2 cellular contexts compared by ENCODE assay signal in genomic region chr4:2811830-2812599, GRCh38.
A peak's percentile ranks its signal among the peaks of the same experiment; 100 is the strongest.
TF ChIP-seq lines count a peak whose summit lies in the region.

No MANE protein-coding gene starts in this region.

TF ChIP-seq in HCT116, 20 proteins besides CTCF, POLR2A, EP300 and RAD21 (continued from another document):
- TF ChIP-seq, protein P1, sequence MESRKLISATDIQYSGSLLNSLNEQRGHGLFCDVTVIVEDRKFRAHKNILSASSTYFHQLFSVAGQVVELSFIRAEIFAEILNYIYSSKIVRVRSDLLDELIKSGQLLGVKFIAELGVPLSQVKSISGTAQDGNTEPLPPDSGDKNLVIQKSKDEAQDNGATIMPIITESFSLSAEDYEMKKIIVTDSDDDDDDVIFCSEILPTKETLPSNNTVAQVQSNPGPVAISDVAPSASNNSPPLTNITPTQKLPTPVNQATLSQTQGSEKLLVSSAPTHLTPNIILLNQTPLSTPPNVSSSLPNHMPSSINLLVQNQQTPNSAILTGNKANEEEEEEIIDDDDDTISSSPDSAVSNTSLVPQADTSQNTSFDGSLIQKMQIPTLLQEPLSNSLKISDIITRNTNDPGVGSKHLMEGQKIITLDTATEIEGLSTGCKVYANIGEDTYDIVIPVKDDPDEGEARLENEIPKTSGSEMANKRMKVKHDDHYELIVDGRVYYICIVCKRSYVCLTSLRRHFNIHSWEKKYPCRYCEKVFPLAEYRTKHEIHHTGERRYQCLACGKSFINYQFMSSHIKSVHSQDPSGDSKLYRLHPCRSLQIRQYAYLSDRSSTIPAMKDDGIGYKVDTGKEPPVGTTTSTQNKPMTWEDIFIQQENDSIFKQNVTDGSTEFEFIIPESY (IDR thresholded peaks at IDR 0.05; ENCODE audit: extremely low read depth, insufficient replicate concordance, low read length): no peak
- TF ChIP-seq FOSL1 (IDR thresholded peaks at IDR 0.05; ENCODE audit: low read depth) (no peak), SRF (IDR thresholded peaks at IDR 0.05; ENCODE audit: low read depth) (no peak), EZH2 (IDR thresholded peaks at IDR 0.05) (no peak), ATF3 (IDR thresholded peaks at IDR 0.05) (no peak), ELF1 (IDR thresholded peaks at IDR 0.05; ENCODE audit: borderline replicate concordance, low read depth) (no peak), EZH2phosphoT487 (IDR thresholded peaks at IDR 0.05; ENCODE audit: borderline replicate concordance) (no peak), ZNF274 (IDR thresholded peaks at IDR 0.05; ENCODE audit: low read depth, low read length) (no peak), SIN3A (IDR thresholded peaks at IDR 0.05; ENCODE audit: low read depth) (no peak), YY1 (IDR thresholded peaks at IDR 0.05; ENCODE audit: extremely low read depth, insufficient replicate concordance, low read depth, low read length) (no peak)
- TF ChIP-seq, protein P2, sequence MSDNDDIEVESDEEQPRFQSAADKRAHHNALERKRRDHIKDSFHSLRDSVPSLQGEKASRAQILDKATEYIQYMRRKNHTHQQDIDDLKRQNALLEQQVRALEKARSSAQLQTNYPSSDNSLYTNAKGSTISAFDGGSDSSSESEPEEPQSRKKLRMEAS (IDR thresholded peaks at IDR 0.05): no peak
TF ChIP-seq in HCT116: peak in this region for 2.

TF ChIP-seq in WTC11, 78 proteins besides CTCF, POLR2A, EP300 and RAD21 (continued from another document):
- TF ChIP-seq, protein P3, sequence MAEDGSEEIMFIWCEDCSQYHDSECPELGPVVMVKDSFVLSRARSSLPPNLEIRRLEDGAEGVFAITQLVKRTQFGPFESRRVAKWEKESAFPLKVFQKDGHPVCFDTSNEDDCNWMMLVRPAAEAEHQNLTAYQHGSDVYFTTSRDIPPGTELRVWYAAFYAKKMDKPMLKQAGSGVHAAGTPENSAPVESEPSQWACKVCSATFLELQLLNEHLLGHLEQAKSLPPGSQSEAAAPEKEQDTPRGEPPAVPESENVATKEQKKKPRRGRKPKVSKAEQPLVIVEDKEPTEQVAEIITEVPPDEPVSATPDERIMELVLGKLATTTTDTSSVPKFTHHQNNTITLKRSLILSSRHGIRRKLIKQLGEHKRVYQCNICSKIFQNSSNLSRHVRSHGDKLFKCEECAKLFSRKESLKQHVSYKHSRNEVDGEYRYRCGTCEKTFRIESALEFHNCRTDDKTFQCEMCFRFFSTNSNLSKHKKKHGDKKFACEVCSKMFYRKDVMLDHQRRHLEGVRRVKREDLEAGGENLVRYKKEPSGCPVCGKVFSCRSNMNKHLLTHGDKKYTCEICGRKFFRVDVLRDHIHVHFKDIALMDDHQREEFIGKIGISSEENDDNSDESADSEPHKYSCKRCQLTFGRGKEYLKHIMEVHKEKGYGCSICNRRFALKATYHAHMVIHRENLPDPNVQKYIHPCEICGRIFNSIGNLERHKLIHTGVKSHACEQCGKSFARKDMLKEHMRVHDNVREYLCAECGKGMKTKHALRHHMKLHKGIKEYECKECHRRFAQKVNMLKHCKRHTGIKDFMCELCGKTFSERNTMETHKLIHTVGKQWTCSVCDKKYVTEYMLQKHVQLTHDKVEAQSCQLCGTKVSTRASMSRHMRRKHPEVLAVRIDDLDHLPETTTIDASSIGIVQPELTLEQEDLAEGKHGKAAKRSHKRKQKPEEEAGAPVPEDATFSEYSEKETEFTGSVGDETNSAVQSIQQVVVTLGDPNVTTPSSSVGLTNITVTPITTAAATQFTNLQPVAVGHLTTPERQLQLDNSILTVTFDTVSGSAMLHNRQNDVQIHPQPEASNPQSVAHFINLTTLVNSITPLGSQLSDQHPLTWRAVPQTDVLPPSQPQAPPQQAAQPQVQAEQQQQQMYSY (CRISPR knock-in tag; IDR thresholded peaks at IDR 0.05): peak; percentile 97
- TF ChIP-seq MXD4 (CRISPR knock-in tag; IDR thresholded peaks at IDR 0.05; ENCODE audit: borderline replicate concordance) (no peak), GABPB1 (CRISPR knock-in tag; IDR thresholded peaks at IDR 0.05) (no peak), NFATC4 (CRISPR knock-in tag; IDR thresholded peaks at IDR 0.05) (no peak), TP53 (CRISPR knock-in tag; IDR thresholded peaks at IDR 0.05) (no peak), GRHL2 (CRISPR knock-in tag; IDR thresholded peaks at IDR 0.05; ENCODE audit: insufficient replicate concordance, severe bottlenecking) (no peak), CBFB (CRISPR knock-in tag; IDR thresholded peaks at IDR 0.05; ENCODE audit: low read depth) (no peak), ZNF138 (CRISPR knock-in tag; conservative IDR thresholded peaks at IDR 0.05) (0 out of 2 replicates have a peak, but pooled peaks have one; percentile 30), SMAD3 (CRISPR knock-in tag; IDR thresholded peaks at IDR 0.05; ENCODE audit: borderline replicate concordance) (no peak), ZNF317 (CRISPR knock-in tag; IDR thresholded peaks at IDR 0.05; ENCODE audit: borderline replicate concordance, low read depth) (peak; percentile 56; the same call in 1 of the 2 replicates), ZNF671 (CRISPR knock-in tag; IDR thresholded peaks at IDR 0.05) (no peak), NFYB (CRISPR knock-in tag; conservative IDR thresholded peaks at IDR 0.05; ENCODE audit: low read depth) (no peak), ATF1 (CRISPR knock-in tag; IDR thresholded peaks at IDR 0.05) (no peak), ZNF425 (CRISPR knock-in tag; conservative IDR thresholded peaks at IDR 0.05) (no peak), ZNF219 (CRISPR knock-in tag; IDR thresholded peaks at IDR 0.05; ENCODE audit: borderline replicate concordance) (no peak), ZNF423 (CRISPR knock-in tag; IDR thresholded peaks at IDR 0.05) (peak; percentile 89), ETV6 (CRISPR knock-in tag; IDR thresholded peaks at IDR 0.05) (0 out of 2 replicates have a peak, but pooled peaks have one; percentile 9), SP1 (CRISPR knock-in tag; conservative IDR thresholded peaks at IDR 0.05) (no peak), SOX15 (CRISPR knock-in tag; IDR thresholded peaks at IDR 0.05) (no peak), IRF2 (CRISPR knock-in tag; IDR thresholded peaks at IDR 0.05; ENCODE audit: borderline replicate concordance, low read depth) (no peak)
- TF ChIP-seq, protein P4, sequence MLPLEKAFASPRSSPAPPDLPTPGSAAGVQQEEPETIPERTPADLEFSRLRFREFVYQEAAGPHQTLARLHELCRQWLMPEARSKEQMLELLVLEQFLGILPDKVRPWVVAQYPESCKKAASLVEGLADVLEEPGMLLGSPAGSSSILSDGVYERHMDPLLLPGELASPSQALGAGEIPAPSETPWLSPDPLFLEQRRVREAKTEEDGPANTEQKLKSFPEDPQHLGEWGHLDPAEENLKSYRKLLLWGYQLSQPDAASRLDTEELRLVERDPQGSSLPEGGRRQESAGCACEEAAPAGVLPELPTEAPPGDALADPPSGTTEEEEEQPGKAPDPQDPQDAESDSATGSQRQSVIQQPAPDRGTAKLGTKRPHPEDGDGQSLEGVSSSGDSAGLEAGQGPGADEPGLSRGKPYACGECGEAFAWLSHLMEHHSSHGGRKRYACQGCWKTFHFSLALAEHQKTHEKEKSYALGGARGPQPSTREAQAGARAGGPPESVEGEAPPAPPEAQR (CRISPR knock-in tag; IDR thresholded peaks at IDR 0.05): no peak
- TF ChIP-seq, protein P5, sequence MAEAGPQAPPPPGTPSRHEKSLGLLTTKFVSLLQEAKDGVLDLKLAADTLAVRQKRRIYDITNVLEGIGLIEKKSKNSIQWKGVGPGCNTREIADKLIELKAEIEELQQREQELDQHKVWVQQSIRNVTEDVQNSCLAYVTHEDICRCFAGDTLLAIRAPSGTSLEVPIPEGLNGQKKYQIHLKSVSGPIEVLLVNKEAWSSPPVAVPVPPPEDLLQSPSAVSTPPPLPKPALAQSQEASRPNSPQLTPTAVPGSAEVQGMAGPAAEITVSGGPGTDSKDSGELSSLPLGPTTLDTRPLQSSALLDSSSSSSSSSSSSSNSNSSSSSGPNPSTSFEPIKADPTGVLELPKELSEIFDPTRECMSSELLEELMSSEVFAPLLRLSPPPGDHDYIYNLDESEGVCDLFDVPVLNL (CRISPR knock-in tag; IDR thresholded peaks at IDR 0.05; ENCODE audit: borderline replicate concordance, low read depth): no peak
- TF ChIP-seq, protein P6, sequence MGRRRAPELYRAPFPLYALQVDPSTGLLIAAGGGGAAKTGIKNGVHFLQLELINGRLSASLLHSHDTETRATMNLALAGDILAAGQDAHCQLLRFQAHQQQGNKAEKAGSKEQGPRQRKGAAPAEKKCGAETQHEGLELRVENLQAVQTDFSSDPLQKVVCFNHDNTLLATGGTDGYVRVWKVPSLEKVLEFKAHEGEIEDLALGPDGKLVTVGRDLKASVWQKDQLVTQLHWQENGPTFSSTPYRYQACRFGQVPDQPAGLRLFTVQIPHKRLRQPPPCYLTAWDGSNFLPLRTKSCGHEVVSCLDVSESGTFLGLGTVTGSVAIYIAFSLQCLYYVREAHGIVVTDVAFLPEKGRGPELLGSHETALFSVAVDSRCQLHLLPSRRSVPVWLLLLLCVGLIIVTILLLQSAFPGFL (CRISPR knock-in tag; IDR thresholded peaks at IDR 0.05; ENCODE audit: borderline replicate concordance): no peak
- TF ChIP-seq, protein P2 (CRISPR knock-in tag; IDR thresholded peaks at IDR 0.05): peak; percentile 21; the same call in 1 of the 2 replicates
